ENCODE assay signal across 13 cellular contexts in the genomic region with DNA sequence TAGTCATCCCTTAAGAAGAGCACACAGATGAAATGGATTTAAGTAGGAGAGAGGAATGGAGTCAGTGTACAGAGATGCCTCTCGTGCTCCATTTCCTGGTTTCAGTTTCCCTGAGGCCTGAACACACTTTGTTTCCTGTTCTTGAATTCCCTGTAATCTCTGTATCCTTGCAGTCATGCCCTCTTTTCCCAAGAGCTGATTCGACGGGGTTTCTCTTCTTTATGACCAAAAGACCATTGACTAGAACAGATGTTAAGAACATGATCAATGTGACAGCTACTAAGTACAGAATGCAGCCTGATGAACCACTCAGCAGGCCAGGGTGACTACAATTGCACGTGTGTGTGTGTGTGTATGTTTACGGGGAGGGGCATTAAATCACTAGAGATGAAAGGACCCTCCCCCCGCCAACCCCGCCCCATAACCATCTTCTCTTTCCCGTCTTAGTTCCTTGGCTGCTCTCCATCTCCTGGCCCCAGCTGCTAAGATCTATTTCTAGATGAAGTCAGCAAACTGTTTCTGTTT. TPM values are rescaled to one million over a fixed set of nuclear protein-coding genes. Genes with fewer than 3 reads are reported as not detected.
DNase-seq lines count a peak whose midpoint lies in the region; ATAC-seq, FAIRE-seq and TF ChIP-seq lines count a peak whose summit lies in the region.
"Had no signal": no experiment of that assay in that cellular context is flagged by ENCODE, and none has a peak within 500 bp of the region (broad histone marks: within the 10 kb centered on the region; RNA-seq: fewer than 3 reads in every experiment).

No MANE protein-coding gene starts in this region.

- no peak overlapping the region for H4K8ac ChIP-seq in trophoblast cell (ENCODE audit: low read depth, low read length)

- H3K9me2 ChIP-seq in GM23248 (ENCODE audit: insufficient read depth) = no peaks in the 10 kb centered on the region

- no peak overlapping the region for H3K9ac ChIP-seq in GM23248
- H3K9ac ChIP-seq in trophoblast cell (ENCODE audit: low read length) = no peak overlapping the region

- H3K36me3 ChIP-seq in GM23248 (ENCODE audit: low read depth) (no peaks in the 10 kb centered on the region), trophoblast cell (ENCODE audit: control insufficient read depth in 1 of 2, insufficient read depth in 2 of 2, low read length in 2 of 2) (no peaks in the 10 kb centered on the region)

- TF ChIP-seq POLR2A in GM12892 (IDR thresholded peaks at IDR 0.05; ENCODE audit: low read depth, low read length) = no peak

- no peak overlapping the region for H3K4me3 ChIP-seq in GM23248
- H3K4me3 ChIP-seq in foreskin fibroblast (ENCODE audit: low read depth in 1 of 2, low read length in 2 of 2) = no peak overlapping the region
- H3K4me3 ChIP-seq in trophoblast cell (ENCODE audit: low read depth, low read length) = no peak overlapping the region

- H4K20me1 ChIP-seq in GM23248 (ENCODE audit: insufficient read depth) = no peaks in the 10 kb centered on the region

- H3K9me3 ChIP-seq in GM23248 (ENCODE audit: low read depth) = no peaks in the 10 kb centered on the region
- H3K9me3 ChIP-seq in trophoblast cell (ENCODE audit: insufficient read depth, low read depth, low read length) = peaks cover 2% of the 10 kb centered on the region

- H3K79me2 ChIP-seq in GM23248 (ENCODE audit: insufficient read depth) = no peaks in the 10 kb centered on the region
- no peaks in the 10 kb centered on the region for H3K79me2 ChIP-seq in trophoblast cell (ENCODE audit: control insufficient read depth, insufficient read depth, low read length, poor library complexity)

- no peak overlapping the region for H4K91ac ChIP-seq in trophoblast cell (ENCODE audit: low read depth, low read length)

- H3K4me2 ChIP-seq in GM23248 (ENCODE audit: unreplicated experiment) = no peak overlapping the region
- H3K4me2 ChIP-seq in trophoblast cell (ENCODE audit: low read length) = no peak overlapping the region

- no peak overlapping the region for H2BK120ac ChIP-seq in trophoblast cell (ENCODE audit: insufficient read depth, low read length, poor library complexity)

- no peak overlapping the region for H4K12ac ChIP-seq in trophoblast cell (ENCODE audit: low read depth, low read length)

- no peak overlapping the region for H3K4ac ChIP-seq in trophoblast cell (ENCODE audit: low read depth, low read length)

- no peak overlapping the region for H3K23ac ChIP-seq in trophoblast cell (ENCODE audit: low read length)

- H3K27me3 ChIP-seq in GM23248 (replicated peaks; ENCODE audit: insufficient read depth) = no peaks in the 10 kb centered on the region
- no peaks in the 10 kb centered on the region for H3K27me3 ChIP-seq in trophoblast cell (ENCODE audit: insufficient read depth, low read length)

- DNase-seq in GM23248 = peak; percentile 30
- DNase-seq in RPMI8226 = peak; percentile 79
- peak; percentile 2 to 16 for DNase-seq in foreskin fibroblast
- peak; percentile 8 for DNase-seq in retina
- DNase-seq in GM12892 (ENCODE audit: insufficient read length) = no peak
- no peak for DNase-seq in activated CD4-positive, CD25-positive, alpha-beta regulatory T cell (lab: John Stamatoyannopoulos, UW)
- no peak for DNase-seq in trophoblast cell
- DNase-seq: activated T-cell treated with anti-CD3 and anti-CD28 coated beads, Interleukin-2, amount 50 U/mL, for 48 hours; kidney glomerular epithelial cell; stimulated activated naive CD8-positive, alpha-beta T cell treated with anti-CD3 and anti-CD28 coated beads, Interleukin-15, amount 100 ng/mL, for 72 hours had no signal

- H2BK12ac ChIP-seq in trophoblast cell (ENCODE audit: low read length) = no peak overlapping the region

- no peak overlapping the region for H3K14ac ChIP-seq in trophoblast cell (ENCODE audit: low read length)

- H2AFZ ChIP-seq in GM23248 (no peak overlapping the region), trophoblast cell (ENCODE audit: insufficient read depth, low read length, poor library complexity) (no peak overlapping the region)

- no peak for TF ChIP-seq CTCF in foreskin fibroblast (IDR thresholded peaks at IDR 0.05; ENCODE audit: low read depth, low read length)

- FAIRE-seq in GM12892 (lab: Jason Lieb, UNC) = no peak

- 6 to 8% methylated on average over 8 of the region's 8 CpGs for WGBS in GM23248 (ENCODE audit: low coverage in 1 of 2, low lambda C conversion rate in 2 of 2, missing lambda C conversion rate in 2 of 2), 2 experiments
- no CpG with 5 or more reads among the region's 8 CpGs for WGBS in trophoblast cell (ENCODE audit: extremely low coverage, insufficient coverage, insufficient read length)

- no peaks in the 10 kb centered on the region for H3F3A ChIP-seq in GM23248 (ENCODE audit: insufficient read depth)

- no peak overlapping the region for H3K18ac ChIP-seq in trophoblast cell (ENCODE audit: low read length)

- H3K79me1 ChIP-seq in trophoblast cell (ENCODE audit: low read length) = no peaks in the 10 kb centered on the region

- ATAC-seq in GM21360 (IDR thresholded peaks at IDR 0.05; ENCODE audit: unreplicated experiment) = no peak
- ATAC-seq: stimulated activated naive CD8-positive, alpha-beta T cell treated with anti-CD3 and anti-CD28 coated beads, Interleukin-15, amount 100 ng/mL, for 72 hours had no signal

- H3K27ac ChIP-seq in GM23248 = no peak overlapping the region
- H3K27ac ChIP-seq in trophoblast cell (ENCODE audit: low read depth, low read length) = no peak overlapping the region

- in situ Hi-C loops in GM23248 (cut with MboI) = no loop called here

- H2BK5ac ChIP-seq in trophoblast cell (ENCODE audit: low read depth, low read length, poor library complexity) = no peak overlapping the region

- H2AK5ac ChIP-seq in trophoblast cell (ENCODE audit: low read length) = no peak overlapping the region

- no peaks in the 10 kb centered on the region for H3K4me1 ChIP-seq in GM23248 (ENCODE audit: insufficient read depth)
- no peaks in the 10 kb centered on the region for H3K4me1 ChIP-seq in trophoblast cell (ENCODE audit: control insufficient read depth in 1 of 2, insufficient read depth in 2 of 2, low read length in 2 of 2)

RNA-seq across cellular contexts. Expression of a gene that starts 26.2 kb away (rescaled TPM):
- not detected in 2 replicates for total RNA-seq in GM23248 (2014; rRNA removed; shearing (Covaris generic))
- not detected in 2 replicates for polyA plus RNA-seq in GM23248 (2016; fragmentation: Nextera tagmentation; extraction: Ambion mirVana)
- polyA plus RNA-seq in GM12892 (2012; ENCODE audit: missing spikeins) = not detected
- not detected in 2 replicates for polyA plus RNA-seq in trophoblast cell (2013)
- total RNA-seq: HT-29, NCI-H460 had no signal

RNA-seq across cellular contexts. Expression of a gene that starts 37.4 kb away (rescaled TPM):
- total RNA-seq in GM23248 (2014; rRNA removed; shearing (Covaris generic)) = not detected in 2 replicates
- not detected in 2 replicates for polyA plus RNA-seq in GM23248 (2016; fragmentation: Nextera tagmentation; extraction: Ambion mirVana)
- polyA plus RNA-seq in GM12892 (2012; ENCODE audit: missing spikeins) = not detected
- not detected in 2 replicates for polyA plus RNA-seq in trophoblast cell (2013)
- total RNA-seq: NCI-H460 had no signal

RNA-seq across cellular contexts. Expression of a gene that starts 57.0 kb away (rescaled TPM):
- not detected in 2 replicates for total RNA-seq in GM23248 (2014; rRNA removed; shearing (Covaris generic))
- not detected in 2 replicates for polyA plus RNA-seq in GM23248 (2016; fragmentation: Nextera tagmentation; extraction: Ambion mirVana)
- not detected for polyA plus RNA-seq in GM12892 (2012; ENCODE audit: missing spikeins)
- not detected in 2 replicates for polyA plus RNA-seq in trophoblast cell (2013)
- total RNA-seq: HT-29, NCI-H460 had no signal

Comparison
In these comparisons a context has a peak if more than half of its experiments do, and no peak if none do; other contexts are left out.
1. DNase-seq: peak in GM23248 (single experiment), RPMI8226 (single experiment), foreskin fibroblast (2 of 2) and retina (single experiment); none in GM12892 (single experiment), activated CD4-positive, CD25-positive, alpha-beta regulatory T cell (0 of 4) and trophoblast cell (0 of 2).